Comparison of ENCODE assay signal across 8 cellular contexts in the genomic region with DNA sequence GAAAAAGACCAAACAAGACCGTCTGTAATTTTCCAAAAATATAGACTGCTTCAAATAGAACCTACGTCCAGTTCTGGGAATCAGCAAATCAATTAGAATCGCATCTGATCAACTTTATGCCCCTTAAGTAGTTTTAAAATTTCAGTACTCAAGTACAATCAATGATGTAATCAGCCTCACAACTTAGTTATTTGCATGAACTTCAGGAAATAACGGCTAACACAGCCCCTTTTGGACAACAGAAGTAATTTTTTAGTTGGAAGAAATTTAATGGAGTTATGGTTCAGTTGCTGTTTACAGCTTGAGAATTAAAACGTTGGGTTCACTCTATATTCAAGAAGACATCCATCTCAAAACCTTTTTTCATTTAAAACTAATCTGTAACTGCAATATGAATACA. TPM values are rescaled to one million over a fixed set of nuclear protein-coding genes. Genes with fewer than 3 reads are reported as not detected.
DNase-seq lines count a peak whose midpoint lies in the region; ATAC-seq and TF ChIP-seq lines count a peak whose summit lies in the region.

No MANE protein-coding gene starts in this region.

- no peaks in the 10 kb centered on the region for H3K9me3 ChIP-seq in PC-3 (ENCODE audit: low read length)
- no peaks in the 10 kb centered on the region for H3K9me3 ChIP-seq in duodenal mucosa (ENCODE audit: control insufficient read depth in 1 of 2, low read length in 2 of 2)
- H3K9me3 ChIP-seq in naive thymus-derived CD4-positive, alpha-beta T cell (ENCODE audit: control insufficient read depth in 2 of 3, low read length in 3 of 3), result no peaks in the 10 kb centered on the region

- no peaks in the 10 kb centered on the region for H3K9me2 ChIP-seq in PC-3 (replicated peaks; ENCODE audit: low read length)

- TF ChIP-seq CTCF in GM12875 (IDR thresholded peaks at IDR 0.05; ENCODE audit: borderline replicate concordance, insufficient read depth, low read depth, low read length) (no peak), PC-3 (conservative IDR thresholded peaks at IDR 0.05; ENCODE audit: low read depth, low read length) (no peak)

- peaks cover 40 to 66% (median 54%) of the 10 kb centered on the region in 7 donors for H3K4me1 Mint-ChIP-seq in naive thymus-derived CD4-positive, alpha-beta T cell

- no peak overlapping the region for H3K27ac ChIP-seq in PC-3 (ENCODE audit: low read length)
- H3K27ac ChIP-seq in duodenal mucosa (ENCODE audit: low read depth, low read length), result no peak overlapping the region
- H3K27ac ChIP-seq in naive thymus-derived CD4-positive, alpha-beta T cell (ENCODE audit: low read depth, low read length), result peak overlapping the region; percentile 84

- H2AFZ ChIP-seq in PC-3 (ENCODE audit: low read length), result no peak overlapping the region; the same call in 1 of the 2 replicates

- POLR2A ChIA-PET in PC-3 (lab: Charles Lee; ENCODE audit: unreplicated experiment), result no interaction called here
- POLR2A ChIA-PET in naive thymus-derived CD4-positive, alpha-beta T cell (lab: Charles Lee), result interaction anchor here (1.2 to 1.7 kb wide), 4 partner anchors 8 to 44 kb away, joined by 3 to 14 read pairs (median 4); no protein-coding TSS in a partner anchor

- H3K27ac Mint-ChIP-seq in naive thymus-derived CD4-positive, alpha-beta T cell, result peak overlapping the region; percentile 87 to 96 (median 94)

- H3K4me1 ChIP-seq in PC-3 (ENCODE audit: insufficient read depth, low read length) (peaks cover 18% of the 10 kb centered on the region; the same call in 1 of the 2 replicates), duodenal mucosa (ENCODE audit: control insufficient read depth in 1 of 2, insufficient read depth in 2 of 2, low read length in 2 of 2) (peaks cover 26 to 34% of the 10 kb centered on the region in 2 donors)
- peaks cover 30 to 35% of the 10 kb centered on the region in 2 donors for H3K4me1 ChIP-seq in naive thymus-derived CD4-positive, alpha-beta T cell (ENCODE audit: control insufficient read depth in 2 of 2, insufficient read depth in 2 of 2, low read length in 2 of 2)

- no peaks in the 10 kb centered on the region for H4K20me1 ChIP-seq in PC-3 (ENCODE audit: low read length)

- peaks cover 0 to 22% (median 3%) of the 10 kb centered on the region in 5 donors for H3K36me3 Mint-ChIP-seq in naive thymus-derived CD4-positive, alpha-beta T cell

- no peaks in the 10 kb centered on the region for H3K9me3 Mint-ChIP-seq in naive thymus-derived CD4-positive, alpha-beta T cell

- H3K9ac ChIP-seq in PC-3 (ENCODE audit: low read length) (peak overlapping the region; percentile 57), duodenal mucosa (ENCODE audit: low read depth in 1 of 2, low read length in 2 of 2) (peak overlapping the region; percentile 83 to 87)

- peaks cover 66% of the 10 kb centered on the region for H3K79me2 ChIP-seq in PC-3 (ENCODE audit: low read length)

- H3K4me3 ChIP-seq in GM12875 (ENCODE audit: low read depth, low read length) (peak overlapping the region; percentile 86), PC-3 (ENCODE audit: low read length) (peak overlapping the region; percentile 78), duodenal mucosa (ENCODE audit: low read depth in 1 of 2, low read length in 2 of 2) (peak overlapping the region; percentile 91 to 94)
- peak overlapping the region; percentile 74 for H3K4me3 ChIP-seq in naive thymus-derived CD4-positive, alpha-beta T cell (ENCODE audit: low read length)

- H3K4me2 ChIP-seq in PC-3 (ENCODE audit: low read length), result peak overlapping the region; percentile 83

- H3K27me3 Mint-ChIP-seq in naive thymus-derived CD4-positive, alpha-beta T cell, result peaks cover 0 to 2% (median 0%) of the 10 kb centered on the region in 5 donors

- ATAC-seq in PC-3 (no peak), GM19328 (IDR thresholded peaks at IDR 0.05; ENCODE audit: unreplicated experiment) (no peak), HG03521 (IDR thresholded peaks at IDR 0.05; ENCODE audit: unreplicated experiment) (no peak), GM21360 (IDR thresholded peaks at IDR 0.05; ENCODE audit: unreplicated experiment) (no peak)
- ATAC-seq in naive thymus-derived CD4-positive, alpha-beta T cell, result no peak

- H3K27me3 ChIP-seq in PC-3 (ENCODE audit: low read length) (no peaks in the 10 kb centered on the region), duodenal mucosa (ENCODE audit: control insufficient read depth in 1 of 2, insufficient read depth in 2 of 2, low read length in 2 of 2) (no peaks in the 10 kb centered on the region)
- no peaks in the 10 kb centered on the region for H3K27me3 ChIP-seq in naive thymus-derived CD4-positive, alpha-beta T cell (ENCODE audit: control insufficient read depth in 2 of 2, insufficient read depth in 2 of 2, low read length in 2 of 2)

- H3K4me3 Mint-ChIP-seq in naive thymus-derived CD4-positive, alpha-beta T cell, result peak overlapping the region; percentile 84 to 93 (median 90)

- no peaks in the 10 kb centered on the region for H3K36me3 ChIP-seq in PC-3 (ENCODE audit: low read depth, low read length)
- H3K36me3 ChIP-seq in duodenal mucosa (ENCODE audit: control insufficient read depth in 1 of 2, insufficient read depth in 2 of 2, low read length in 2 of 2), result no peaks in the 10 kb centered on the region
- H3K36me3 ChIP-seq in naive thymus-derived CD4-positive, alpha-beta T cell (ENCODE audit: control insufficient read depth in 2 of 3, insufficient read depth in 3 of 3, low read length in 3 of 3), result no peaks in the 10 kb centered on the region

- H3F3A ChIP-seq in PC-3 (ENCODE audit: low read length, unreplicated experiment), result no peaks in the 10 kb centered on the region

- BruUV-seq in PC-3 (replicated peaks; lab: Mats Ljungman, UMichigan), result TSS peak; percentile 55

- peak; percentile 10 for DNase-seq in PC-3
- DNase-seq in naive thymus-derived CD4-positive, alpha-beta T cell, result peak in 6 of 9 donors; percentile 8 to 40 (median 29)
- DNase-seq in activated gamma-delta T cell (lab: John Stamatoyannopoulos, UW), result no peak

- intact Hi-C loops in PC-3 (cut with micrococcal nuclease), result loop anchor here (5.0 kb wide), 1 partner anchor 37 kb away; no protein-coding TSS in a partner anchor
- intact Hi-C loops in naive thymus-derived CD4-positive, alpha-beta T cell (cut with micrococcal nuclease), result loop anchor here (1.0 to 10.0 kb wide), 15 partner anchors 8 to 1797 kb away; a partner anchor contains a TSS

- CTCF ChIA-PET in PC-3 (lab: Charles Lee), result no interaction called here
- CTCF ChIA-PET in naive thymus-derived CD4-positive, alpha-beta T cell (lab: Charles Lee), result interaction anchor here (1.1 to 1.3 kb wide), 2 partner anchors 12 to 40 kb away, joined by 3 to 4 read pairs; no protein-coding TSS in a partner anchor

RNA-seq across cellular contexts. Expression of a gene that starts 1.1 kb away (rescaled TPM):
- total RNA-seq in PC-3 (2014; rRNA removed), result 6.0 and 8.7 TPM in 2 replicates
- 10 to 100 TPM; 43.0 to 82.5 (median 70.6) TPM for total RNA-seq in naive thymus-derived CD4-positive, alpha-beta T cell
- 10 to 100 TPM; 28.8 to 30.3 TPM for polyA plus RNA-seq in naive thymus-derived CD4-positive, alpha-beta T cell
